In genomic region chr7:27064169-27064568, GRCh38 we compare ENCODE assay signal across 1 cellular context.
TF ChIP-seq lines count a peak whose summit lies in the region.

No MANE protein-coding gene starts in this region.

TF ChIP-seq in SK-N-SH, 30 proteins besides CTCF, POLR2A, EP300 and RAD21 (continued from another document):
- TF ChIP-seq, protein P1, sequence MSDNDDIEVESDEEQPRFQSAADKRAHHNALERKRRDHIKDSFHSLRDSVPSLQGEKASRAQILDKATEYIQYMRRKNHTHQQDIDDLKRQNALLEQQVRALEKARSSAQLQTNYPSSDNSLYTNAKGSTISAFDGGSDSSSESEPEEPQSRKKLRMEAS (IDR thresholded peaks at IDR 0.05; ENCODE audit: low read depth), result no peak
- no peak for TF ChIP-seq POLR2AphosphoS5 (IDR thresholded peaks at IDR 0.05; ENCODE audit: low read depth, low read length)
- TF ChIP-seq SIN3A (IDR thresholded peaks at IDR 0.05; ENCODE audit: borderline replicate concordance, low read depth, low read length), result no peak
- TF ChIP-seq RXRA (IDR thresholded peaks at IDR 0.05; ENCODE audit: borderline replicate concordance, low read depth), result no peak
- no peak for TF ChIP-seq FOXM1 (IDR thresholded peaks at IDR 0.05; ENCODE audit: low read depth)
- no peak for TF ChIP-seq FOXJ3 (CRISPR knock-in tag; IDR thresholded peaks at IDR 0.05)
